23 cellular contexts compared by ENCODE assay signal in genomic region chr2:152518016-152518415, GRCh38.
DNase-seq lines count a peak whose midpoint lies in the region; ATAC-seq, FAIRE-seq and TF ChIP-seq lines count a peak whose summit lies in the region.
"Had no signal": no experiment of that assay in that cellular context is flagged by ENCODE, and none has a peak within 500 bp of the region (broad histone marks: within the 10 kb centered on the region; RNA-seq: fewer than 3 reads in every experiment).

No MANE protein-coding gene starts in this region.

- H3K4ac ChIP-seq in trophoblast cell (ENCODE audit: low read depth, low read length): no peak overlapping the region

- H3K27ac ChIP-seq in RWPE2 (ENCODE audit: poor library complexity, severe bottlenecking) (peak overlapping the region; percentile 10), endodermal cell (ENCODE audit: low read depth, low read length) (no peak overlapping the region), small intestine (ENCODE audit: low read depth in 1 of 2, low read length in 1 of 2) (peak overlapping the region in 1 of 2 donors; percentile 48), trophoblast cell (ENCODE audit: low read depth, low read length) (no peak overlapping the region), tibial artery (no peak overlapping the region)
- H3K27ac ChIP-seq: BLaER1 had no signal

- no peak overlapping the region for H3K23ac ChIP-seq in trophoblast cell (ENCODE audit: low read length)

- H4K8ac ChIP-seq in trophoblast cell (ENCODE audit: low read depth, low read length): no peak overlapping the region

- H3K36me3 Mint-ChIP-seq in endodermal cell (ENCODE audit: low read depth): peaks cover 7% of the 10 kb centered on the region
- no peaks in the 10 kb centered on the region for H3K36me3 Mint-ChIP-seq in activated CD4-positive, alpha-beta T cell treated with anti-CD3 and anti-CD28 coated beads, Interleukin-2, amount 10 ng/mL, durations not matched to agents 7 days and 5 days (ENCODE audit: low read depth)

- no peak overlapping the region for H4K12ac ChIP-seq in trophoblast cell (ENCODE audit: low read depth, low read length)

- no peak overlapping the region for H2AFZ ChIP-seq in trophoblast cell (ENCODE audit: insufficient read depth, low read length, poor library complexity)

- H3K4me3 ChIP-seq in RWPE2 (ENCODE audit: severe bottlenecking): no peak overlapping the region
- peak overlapping the region; percentile 26 for H3K4me3 ChIP-seq in endodermal cell (ENCODE audit: low read length)
- H3K4me3 ChIP-seq in mucosa of descending colon: no peak overlapping the region
- H3K4me3 ChIP-seq in small intestine (ENCODE audit: low read depth in 1 of 2, low read length in 2 of 2): no peak overlapping the region
- no peak overlapping the region for H3K4me3 ChIP-seq in trophoblast cell (ENCODE audit: low read depth, low read length)
- H3K4me3 ChIP-seq in tibial artery: no peak overlapping the region
- H3K4me3 ChIP-seq: BLaER1, MG63 had no signal

- intact Hi-C loops in mucosa of descending colon (cut with DNase I, micrococcal nuclease) (no loop called here), tibial artery (cut with DNase I; ENCODE audit: low total_unique reads) (no loop called here)

- H3K27ac Mint-ChIP-seq in endodermal cell: no peak overlapping the region
- no peak overlapping the region for H3K27ac Mint-ChIP-seq in stimulated activated naive CD8-positive, alpha-beta T cell treated with anti-CD3 and anti-CD28 coated beads, Interleukin-15, amount 100 ng/mL, for 72 hours
- H3K27ac Mint-ChIP-seq in activated CD4-positive, alpha-beta T cell treated with anti-CD3 and anti-CD28 coated beads, Interleukin-2, amount 10 ng/mL, durations not matched to agents 7 days and 5 days: no peak overlapping the region
- H3K27ac Mint-ChIP-seq: CD4-positive, alpha-beta T cell had no signal

- H3K4me3 Mint-ChIP-seq in endodermal cell: no peak overlapping the region
- no peak overlapping the region for H3K4me3 Mint-ChIP-seq in stimulated activated naive CD8-positive, alpha-beta T cell treated with anti-CD3 and anti-CD28 coated beads, Interleukin-15, amount 100 ng/mL, for 72 hours
- H3K4me3 Mint-ChIP-seq in activated CD4-positive, alpha-beta T cell treated with anti-CD3 and anti-CD28 coated beads, Interleukin-2, amount 10 ng/mL, durations not matched to agents 7 days and 5 days: no peak overlapping the region
- H3K4me3 Mint-ChIP-seq: CD4-positive, alpha-beta T cell had no signal

- DNase-seq in RWPE2 (ENCODE audit: low spot score) (no peak), endodermal cell (no peak), mucosa of descending colon (no peak), small intestine (peak; percentile 95), trophoblast cell (no peak), tibial artery (no peak)
- no peak for DNase-seq in stimulated activated naive CD8-positive, alpha-beta T cell treated with anti-CD3 and anti-CD28 coated beads, Interleukin-15, amount 100 ng/mL, for 72 hours
- DNase-seq in activated CD4-positive, alpha-beta T cell treated with anti-CD3 and anti-CD28 coated beads, Interleukin-2, amount 10 ng/mL, durations not matched to agents 7 days and 5 days: no peak
- DNase-seq: ACHN; CD4-positive, alpha-beta T cell; COR-L47; DMS79; Kasumi-1; MG63; NCI-H1694 treated with DMSO at 0.1 percent for 48 hours; NCI-H2081 treated with DMSO at 0.1 percent for 48 hours; NCI-H446; NCI-H526; SHP77 had no signal

- no peak overlapping the region for H2BK12ac ChIP-seq in trophoblast cell (ENCODE audit: low read length)

- H3K4me2 ChIP-seq in trophoblast cell (ENCODE audit: low read length): no peak overlapping the region
- H3K4me2 ChIP-seq: BLaER1 had no signal

- no peaks in the 10 kb centered on the region for H3K79me2 ChIP-seq in trophoblast cell (ENCODE audit: control insufficient read depth, insufficient read depth, low read length, poor library complexity)

- no peak for FAIRE-seq in small intestine (lab: Jason Lieb, UNC)
- FAIRE-seq: GM19239, H1 had no signal

- WGBS in endodermal cell (ENCODE audit: insufficient coverage in 1 of 2, insufficient read length in 1 of 2), 2 experiments: 85 to 100% methylated on average over 1 of the region's 1 CpG
- WGBS in small intestine, 3 donors: 19 to 57% (median 33%) methylated on average over 1 of the region's 1 CpG
- WGBS in trophoblast cell (ENCODE audit: extremely low coverage, insufficient coverage, insufficient read length): no CpG with 5 or more reads among the region's 1 CpG

- H3K9ac ChIP-seq in endodermal cell (ENCODE audit: extremely low read depth, low read length, poor library complexity, severe bottlenecking) (no peak overlapping the region), trophoblast cell (ENCODE audit: low read length) (no peak overlapping the region)
- H3K9ac ChIP-seq: BLaER1 had no signal

- no peaks in the 10 kb centered on the region for H3K9me3 ChIP-seq in RWPE2 (ENCODE audit: severe bottlenecking)
- H3K9me3 ChIP-seq in endodermal cell (ENCODE audit: control insufficient read depth, low read length): no peaks in the 10 kb centered on the region
- H3K9me3 ChIP-seq in mucosa of descending colon: no peaks in the 10 kb centered on the region
- H3K9me3 ChIP-seq in small intestine (ENCODE audit: control insufficient read depth, low read depth): no peaks in the 10 kb centered on the region
- H3K9me3 ChIP-seq in trophoblast cell (ENCODE audit: insufficient read depth, low read depth, low read length): no peaks in the 10 kb centered on the region
- H3K9me3 ChIP-seq in tibial artery: no peaks in the 10 kb centered on the region
- H3K9me3 ChIP-seq: MG63 had no signal

- no peak overlapping the region for H2BK120ac ChIP-seq in trophoblast cell (ENCODE audit: insufficient read depth, low read length, poor library complexity)

- peaks cover 14% of the 10 kb centered on the region for H3K27me3 Mint-ChIP-seq in endodermal cell (ENCODE audit: insufficient read depth)
- peaks cover 12% of the 10 kb centered on the region for H3K27me3 Mint-ChIP-seq in stimulated activated naive CD8-positive, alpha-beta T cell treated with anti-CD3 and anti-CD28 coated beads, Interleukin-15, amount 100 ng/mL, for 72 hours
- H3K27me3 Mint-ChIP-seq in activated CD4-positive, alpha-beta T cell treated with anti-CD3 and anti-CD28 coated beads, Interleukin-2, amount 10 ng/mL, durations not matched to agents 7 days and 5 days: peaks cover 15% of the 10 kb centered on the region

- H3K18ac ChIP-seq in trophoblast cell (ENCODE audit: low read length): no peak overlapping the region

- POLR2A ChIA-PET in activated CD4-positive, alpha-beta T cell treated with anti-CD3 and anti-CD28 coated beads, Interleukin-2, amount 10 ng/mL, durations not matched to agents 7 days and 5 days (lab: Charles Lee): no interaction called here

- CTCF ChIA-PET in activated CD4-positive, alpha-beta T cell treated with anti-CD3 and anti-CD28 coated beads, Interleukin-2, amount 10 ng/mL, durations not matched to agents 7 days and 5 days (lab: Charles Lee): no interaction called here

- no peak overlapping the region for H2AK5ac ChIP-seq in trophoblast cell (ENCODE audit: low read length)

- H3K4me1 ChIP-seq in RWPE2 (ENCODE audit: insufficient read depth, poor library complexity, severe bottlenecking) (peaks cover 24% of the 10 kb centered on the region), endodermal cell (ENCODE audit: control insufficient read depth, insufficient read depth, low read length) (peaks cover 12% of the 10 kb centered on the region), mucosa of descending colon (ENCODE audit: low read depth) (peaks cover 4% of the 10 kb centered on the region), small intestine (ENCODE audit: control insufficient read depth in 2 of 2, insufficient read depth in 1 of 2, low read depth in 1 of 2, low read length in 1 of 2) (peaks cover 2 to 6% of the 10 kb centered on the region in 2 donors), trophoblast cell (ENCODE audit: control insufficient read depth in 1 of 2, insufficient read depth in 2 of 2, low read length in 2 of 2) (no peaks in the 10 kb centered on the region), tibial artery (peaks cover 0 to 22% (median 12%) of the 10 kb centered on the region in 4 donors)
- H3K4me1 ChIP-seq: BLaER1 had no signal

- ATAC-seq in RWPE2 (ENCODE audit: low read depth): no peak
- ATAC-seq in mucosa of descending colon: peak; percentile 85
- ATAC-seq in stimulated activated naive CD8-positive, alpha-beta T cell treated with anti-CD3 and anti-CD28 coated beads, Interleukin-15, amount 100 ng/mL, for 72 hours: no peak
- ATAC-seq: HCT116 had no signal

- H3K14ac ChIP-seq in trophoblast cell (ENCODE audit: low read length): no peak overlapping the region

- no peaks in the 10 kb centered on the region for H3K27me3 ChIP-seq in RWPE2 (ENCODE audit: insufficient read depth, poor library complexity, severe bottlenecking)
- no peaks in the 10 kb centered on the region for H3K27me3 ChIP-seq in endodermal cell (ENCODE audit: control insufficient read depth, insufficient read depth, low read length, poor library complexity, severe bottlenecking)
- no peaks in the 10 kb centered on the region for H3K27me3 ChIP-seq in small intestine (ENCODE audit: control insufficient read depth in 2 of 2, insufficient read depth in 2 of 2, low read length in 2 of 2)
- no peaks in the 10 kb centered on the region for H3K27me3 ChIP-seq in trophoblast cell (ENCODE audit: insufficient read depth, low read length)
- no peaks in the 10 kb centered on the region for H3K27me3 ChIP-seq in tibial artery
- H3K27me3 ChIP-seq: BLaER1, MG63 had no signal

- H3K4me1 Mint-ChIP-seq in endodermal cell: peaks cover 42% of the 10 kb centered on the region
- H3K4me1 Mint-ChIP-seq in stimulated activated naive CD8-positive, alpha-beta T cell treated with anti-CD3 and anti-CD28 coated beads, Interleukin-15, amount 100 ng/mL, for 72 hours: no peaks in the 10 kb centered on the region
- H3K4me1 Mint-ChIP-seq in activated CD4-positive, alpha-beta T cell treated with anti-CD3 and anti-CD28 coated beads, Interleukin-2, amount 10 ng/mL, durations not matched to agents 7 days and 5 days: no peaks in the 10 kb centered on the region

- TF ChIP-seq CTCF in RWPE2 (IDR thresholded peaks at IDR 0.05; ENCODE audit: poor library complexity, severe bottlenecking) (no peak), endodermal cell (conservative IDR thresholded peaks at IDR 0.05) (no peak), mucosa of descending colon (IDR thresholded peaks at IDR 0.05) (no peak), tibial artery (IDR thresholded peaks at IDR 0.05) (no peak)

- H3K36me3 ChIP-seq in RWPE2 (ENCODE audit: low read depth) (no peaks in the 10 kb centered on the region; the same call in 1 of the 2 replicates), endodermal cell (ENCODE audit: control insufficient read depth, insufficient read depth, low read length) (peaks cover 9% of the 10 kb centered on the region), mucosa of descending colon (ENCODE audit: low read depth) (no peaks in the 10 kb centered on the region), small intestine (ENCODE audit: control insufficient read depth in 2 of 2, insufficient read depth in 2 of 2, low read length in 2 of 2) (no peaks in the 10 kb centered on the region), trophoblast cell (ENCODE audit: control insufficient read depth in 1 of 2, insufficient read depth in 2 of 2, low read length in 2 of 2) (no peaks in the 10 kb centered on the region), tibial artery (no peaks in the 10 kb centered on the region)
- H3K36me3 ChIP-seq: MG63 had no signal

- no peaks in the 10 kb centered on the region for H3K79me1 ChIP-seq in trophoblast cell (ENCODE audit: low read length)

- H3K9me3 Mint-ChIP-seq in endodermal cell: no peaks in the 10 kb centered on the region
- H3K9me3 Mint-ChIP-seq in stimulated activated naive CD8-positive, alpha-beta T cell treated with anti-CD3 and anti-CD28 coated beads, Interleukin-15, amount 100 ng/mL, for 72 hours: peaks cover 0 to 5% of the 10 kb centered on the region in 2 donors
- no peaks in the 10 kb centered on the region for H3K9me3 Mint-ChIP-seq in activated CD4-positive, alpha-beta T cell treated with anti-CD3 and anti-CD28 coated beads, Interleukin-2, amount 10 ng/mL, durations not matched to agents 7 days and 5 days
- H3K9me3 Mint-ChIP-seq: CD4-positive, alpha-beta T cell had no signal

- H4K91ac ChIP-seq in trophoblast cell (ENCODE audit: low read depth, low read length): no peak overlapping the region

- no peak overlapping the region for H2BK5ac ChIP-seq in trophoblast cell (ENCODE audit: low read depth, low read length, poor library complexity)
